Comparison of ENCODE assay signal across 1 cellular context in the genomic region with DNA sequence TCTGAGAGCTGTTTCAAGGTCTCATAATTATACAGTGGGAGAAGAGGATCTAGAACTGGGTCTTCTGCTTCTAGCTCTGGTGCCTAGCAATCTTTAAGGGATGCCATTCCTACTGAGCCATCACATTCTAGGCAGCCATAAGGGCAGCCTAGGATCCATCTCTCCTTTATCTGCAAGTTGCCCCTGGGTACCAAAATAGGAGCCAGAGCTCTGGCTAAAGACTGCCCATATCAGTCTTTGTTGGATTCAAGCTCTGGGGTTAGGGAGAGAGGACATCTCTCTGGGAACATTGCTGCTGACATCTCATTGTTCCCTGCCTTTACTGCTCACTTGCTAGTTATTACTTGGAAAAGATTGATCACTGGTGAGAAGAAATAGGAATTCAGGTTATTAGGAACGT.
TF ChIP-seq lines count a peak whose summit lies in the region.

No MANE protein-coding gene starts in this region.

TF ChIP-seq in IMR-90, 13 proteins besides CTCF, POLR2A, EP300 and RAD21:
- TF ChIP-seq RFX5 (IDR thresholded peaks at IDR 0.05; ENCODE audit: low read depth, low read length) (no peak), MXI1 (IDR thresholded peaks at IDR 0.05; ENCODE audit: borderline replicate concordance, low read depth, low read length) (no peak), BHLHE40 (IDR thresholded peaks at IDR 0.05; ENCODE audit: low read depth, low read length) (no peak), CHD1 (IDR thresholded peaks at IDR 0.05; ENCODE audit: low read depth, low read length) (no peak), NFE2L2 (IDR thresholded peaks at IDR 0.05; ENCODE audit: low read depth, low read length) (no peak), SMC3 (IDR thresholded peaks at IDR 0.05; ENCODE audit: low read depth, low read length) (no peak), MAZ (IDR thresholded peaks at IDR 0.05; ENCODE audit: borderline replicate concordance, low read depth, low read length) (no peak), CEBPB (IDR thresholded peaks at IDR 0.05; ENCODE audit: low read depth, low read length) (no peak), FOS (IDR thresholded peaks at IDR 0.05; ENCODE audit: low read depth, low read length) (no peak), RCOR1 (IDR thresholded peaks at IDR 0.05; ENCODE audit: insufficient replicate concordance, low read length) (no peak), MAFK (IDR thresholded peaks at IDR 0.05; ENCODE audit: low read depth, low read length) (no peak)
- TF ChIP-seq, protein P1, sequence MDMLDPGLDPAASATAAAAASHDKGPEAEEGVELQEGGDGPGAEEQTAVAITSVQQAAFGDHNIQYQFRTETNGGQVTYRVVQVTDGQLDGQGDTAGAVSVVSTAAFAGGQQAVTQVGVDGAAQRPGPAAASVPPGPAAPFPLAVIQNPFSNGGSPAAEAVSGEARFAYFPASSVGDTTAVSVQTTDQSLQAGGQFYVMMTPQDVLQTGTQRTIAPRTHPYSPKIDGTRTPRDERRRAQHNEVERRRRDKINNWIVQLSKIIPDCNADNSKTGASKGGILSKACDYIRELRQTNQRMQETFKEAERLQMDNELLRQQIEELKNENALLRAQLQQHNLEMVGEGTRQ (IDR thresholded peaks at IDR 0.05; ENCODE audit: low read depth, low read length) = no peak
- TF ChIP-seq, protein P2, sequence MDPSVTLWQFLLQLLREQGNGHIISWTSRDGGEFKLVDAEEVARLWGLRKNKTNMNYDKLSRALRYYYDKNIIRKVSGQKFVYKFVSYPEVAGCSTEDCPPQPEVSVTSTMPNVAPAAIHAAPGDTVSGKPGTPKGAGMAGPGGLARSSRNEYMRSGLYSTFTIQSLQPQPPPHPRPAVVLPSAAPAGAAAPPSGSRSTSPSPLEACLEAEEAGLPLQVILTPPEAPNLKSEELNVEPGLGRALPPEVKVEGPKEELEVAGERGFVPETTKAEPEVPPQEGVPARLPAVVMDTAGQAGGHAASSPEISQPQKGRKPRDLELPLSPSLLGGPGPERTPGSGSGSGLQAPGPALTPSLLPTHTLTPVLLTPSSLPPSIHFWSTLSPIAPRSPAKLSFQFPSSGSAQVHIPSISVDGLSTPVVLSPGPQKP (IDR thresholded peaks at IDR 0.05; ENCODE audit: borderline replicate concordance, low read depth, low read length) = no peak
TF ChIP-seq in IMR-90: peak in this region for 0.
